Comparison of ENCODE assay signal across 1 cellular context in the genomic region with DNA sequence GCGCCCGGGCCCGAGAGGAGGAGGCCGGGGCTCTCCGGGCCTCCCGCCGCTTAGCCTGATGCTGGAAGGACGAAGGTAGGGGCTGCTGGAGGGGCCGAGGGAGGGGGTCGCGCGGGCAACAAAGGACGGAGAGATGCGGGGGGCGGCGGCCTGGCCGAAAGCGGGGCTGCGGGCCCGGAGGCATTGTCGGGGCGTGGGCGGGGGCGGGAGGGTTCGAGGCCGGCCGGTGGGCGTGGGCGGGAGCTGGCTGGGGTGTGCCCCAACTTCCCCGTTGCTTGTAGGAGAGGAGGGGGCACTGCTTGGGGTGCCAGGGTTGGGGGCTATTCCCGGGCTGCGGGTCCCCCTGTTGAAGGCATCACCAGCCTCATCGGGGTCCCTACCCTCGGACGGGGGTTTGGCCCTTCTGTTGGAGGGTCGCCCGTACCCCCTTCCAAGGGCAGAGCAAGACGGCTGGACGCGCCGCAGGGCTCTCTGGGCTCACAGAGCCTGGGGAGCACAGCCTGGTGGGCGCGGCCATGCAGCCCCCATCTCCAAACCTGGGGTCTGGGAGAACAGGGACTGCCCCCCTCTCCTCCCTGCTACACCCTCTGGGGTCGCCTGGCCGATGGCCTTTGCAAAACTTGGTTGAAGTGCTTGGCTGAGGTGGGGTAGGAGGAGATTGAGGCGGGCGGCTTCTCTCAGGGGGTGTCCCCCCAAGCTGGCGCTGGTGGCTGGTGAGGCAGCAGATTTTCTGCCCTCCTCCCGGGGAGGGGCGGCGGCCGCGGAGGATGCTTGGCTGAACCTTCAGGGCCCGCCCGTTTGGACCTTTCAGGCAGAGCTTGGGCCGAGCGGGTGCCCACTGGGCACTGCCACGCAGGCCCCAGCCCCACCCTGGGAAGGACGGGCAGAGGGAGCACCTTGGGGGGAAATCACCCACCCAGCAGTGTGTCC.
TF ChIP-seq lines count a peak whose summit lies in the region.

No MANE protein-coding gene starts in this region.

TF ChIP-seq in HepG2, 621 proteins besides CTCF, POLR2A, EP300 and RAD21 (continued from another document):
- no peak for TF ChIP-seq ZNF318 (CRISPR knock-in tag; IDR thresholded peaks at IDR 0.05)
- 0 out of 2 replicates have a peak, but pooled peaks have one; percentile 32 for TF ChIP-seq SNAPC2 (CRISPR knock-in tag; IDR thresholded peaks at IDR 0.05)
- TF ChIP-seq ZBTB7B (CRISPR knock-in tag; IDR thresholded peaks at IDR 0.05), result peak; percentile 25; the same call in 1 of the 2 replicates
- TF ChIP-seq, protein P1, sequence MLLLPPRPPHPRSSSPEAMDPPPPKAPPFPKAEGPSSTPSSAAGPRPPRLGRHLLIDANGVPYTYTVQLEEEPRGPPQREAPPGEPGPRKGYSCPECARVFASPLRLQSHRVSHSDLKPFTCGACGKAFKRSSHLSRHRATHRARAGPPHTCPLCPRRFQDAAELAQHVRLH (CRISPR knock-in tag; IDR thresholded peaks at IDR 0.05; ENCODE audit: borderline replicate concordance, low read depth), result no peak
- TF ChIP-seq GLI4 (CRISPR knock-in tag; IDR thresholded peaks at IDR 0.05; ENCODE audit: borderline replicate concordance), result no peak
- 0 out of 2 replicates have a peak, but pooled peaks have one; percentile 7 for TF ChIP-seq KMT2A (CRISPR knock-in tag; IDR thresholded peaks at IDR 0.05)
- TF ChIP-seq ESRRA (CRISPR knock-in tag; IDR thresholded peaks at IDR 0.05; ENCODE audit: low read depth), result no peak
- peak; percentile 37 for TF ChIP-seq AGO1 (IDR thresholded peaks at IDR 0.05; ENCODE audit: low read depth, low read length, poor library complexity, severe bottlenecking)
- TF ChIP-seq, protein P2, sequence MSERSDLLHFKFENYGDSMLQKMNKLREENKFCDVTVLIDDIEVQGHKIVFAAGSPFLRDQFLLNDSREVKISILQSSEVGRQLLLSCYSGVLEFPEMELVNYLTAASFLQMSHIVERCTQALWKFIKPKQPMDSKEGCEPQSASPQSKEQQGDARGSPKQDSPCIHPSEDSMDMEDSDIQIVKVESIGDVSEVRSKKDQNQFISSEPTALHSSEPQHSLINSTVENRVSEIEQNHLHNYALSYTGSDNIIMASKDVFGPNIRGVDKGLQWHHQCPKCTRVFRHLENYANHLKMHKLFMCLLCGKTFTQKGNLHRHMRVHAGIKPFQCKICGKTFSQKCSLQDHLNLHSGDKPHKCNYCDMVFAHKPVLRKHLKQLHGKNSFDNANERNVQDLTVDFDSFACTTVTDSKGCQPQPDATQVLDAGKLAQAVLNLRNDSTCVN (CRISPR knock-in tag; IDR thresholded peaks at IDR 0.05; ENCODE audit: borderline replicate concordance), result no peak
- TF ChIP-seq HMGXB3 (CRISPR knock-in tag; IDR thresholded peaks at IDR 0.05; ENCODE audit: borderline replicate concordance), result no peak
- TF ChIP-seq MZF1 (CRISPR knock-in tag; IDR thresholded peaks at IDR 0.05; ENCODE audit: borderline replicate concordance), result no peak
- no peak for TF ChIP-seq NFIB (CRISPR knock-in tag; IDR thresholded peaks at IDR 0.05; ENCODE audit: borderline replicate concordance)
- TF ChIP-seq BORCS8-MEF2B (CRISPR knock-in tag; IDR thresholded peaks at IDR 0.05), result no peak
- no peak for TF ChIP-seq AFF4 (CRISPR knock-in tag; IDR thresholded peaks at IDR 0.05)
- no peak for TF ChIP-seq ZFP90 (CRISPR knock-in tag; IDR thresholded peaks at IDR 0.05; ENCODE audit: borderline replicate concordance)
- no peak; the same call in 1 of the 2 replicates for TF ChIP-seq NFKB2 (CRISPR knock-in tag; IDR thresholded peaks at IDR 0.05; ENCODE audit: borderline replicate concordance)
- no peak for TF ChIP-seq ZNF773 (CRISPR knock-in tag; IDR thresholded peaks at IDR 0.05; ENCODE audit: borderline replicate concordance)
- TF ChIP-seq, protein P3, sequence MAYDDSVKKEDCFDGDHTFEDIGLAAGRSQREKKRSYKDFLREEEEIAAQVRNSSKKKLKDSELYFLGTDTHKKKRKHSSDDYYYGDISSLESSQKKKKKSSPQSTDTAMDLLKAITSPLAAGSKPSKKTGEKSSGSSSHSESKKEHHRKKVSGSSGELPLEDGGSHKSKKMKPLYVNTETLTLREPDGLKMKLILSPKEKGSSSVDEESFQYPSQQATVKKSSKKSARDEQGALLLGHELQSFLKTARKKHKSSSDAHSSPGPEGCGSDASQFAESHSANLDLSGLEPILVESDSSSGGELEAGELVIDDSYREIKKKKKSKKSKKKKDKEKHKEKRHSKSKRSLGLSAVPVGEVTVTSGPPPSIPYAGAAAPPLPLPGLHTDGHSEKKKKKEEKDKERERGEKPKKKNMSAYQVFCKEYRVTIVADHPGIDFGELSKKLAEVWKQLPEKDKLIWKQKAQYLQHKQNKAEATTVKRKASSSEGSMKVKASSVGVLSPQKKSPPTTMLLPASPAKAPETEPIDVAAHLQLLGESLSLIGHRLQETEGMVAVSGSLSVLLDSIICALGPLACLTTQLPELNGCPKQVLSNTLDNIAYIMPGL (CRISPR knock-in tag; IDR thresholded peaks at IDR 0.05; ENCODE audit: borderline replicate concordance in 1 of 2, low read depth in 1 of 2), result no peak
- TF ChIP-seq SP140L (CRISPR knock-in tag; IDR thresholded peaks at IDR 0.05; ENCODE audit: borderline replicate concordance), result no peak
- no peak for TF ChIP-seq SSRP1 (CRISPR knock-in tag; IDR thresholded peaks at IDR 0.05)
- no peak for TF ChIP-seq YEATS2 (CRISPR knock-in tag; IDR thresholded peaks at IDR 0.05; ENCODE audit: borderline replicate concordance)
- TF ChIP-seq KDM1A (CRISPR knock-in tag; IDR thresholded peaks at IDR 0.05), result no peak
- no peak for TF ChIP-seq ZNF501 (CRISPR knock-in tag; IDR thresholded peaks at IDR 0.05)
- no peak for TF ChIP-seq ATF3 (CRISPR knock-in tag; IDR thresholded peaks at IDR 0.05)
